ENCODE assay signal across 33 cellular contexts in genomic region chr1:7657287-7658126, GRCh38.
"Had no signal": no experiment of that assay in that cellular context is flagged by ENCODE, and none has a peak within 500 bp of the region (broad histone marks: within the 10 kb centered on the region; RNA-seq: fewer than 3 reads in every experiment).

No MANE protein-coding gene starts in this region.

- H3K9ac ChIP-seq: KMS-11 had no signal

- DNase-seq: activated B cell treated with CpG ODN at 0.5 μM for 24 hours; activated CD4-positive, alpha-beta memory T cell treated with anti-CD3 and anti-CD28 coated beads for 36 hours; activated CD4-positive, alpha-beta T cell treated with anti-CD3 and anti-CD28 coated beads for 4 hours; activated CD4-positive, alpha-beta T cell treated with anti-CD3 and anti-CD28 coated beads, Interleukin-2, amount 50 U/mL, for 1 hour; activated CD4-positive, CD25-positive, alpha-beta regulatory T cell treated with anti-CD3 and anti-CD28 coated beads, Interleukin-2, amount 50 U/mL, for 72 hours; activated CD8-positive, alpha-beta memory T cell treated with anti-CD3 and anti-CD28 coated beads, Interleukin-2, amount 50 U/mL, for 4 hours; activated effector memory CD4-positive, alpha-beta T cell treated with Interleukin-2 at 50 U/mL for 16 hours; activated naive CD4-positive, alpha-beta T cell treated with anti-CD3 and anti-CD28 coated beads, Interleukin-2, amount 10 ng/mL, durations not matched to agents 7 days and 5 days; activated naive CD8-positive, alpha-beta T cell treated with anti-CD3 and anti-CD28 coated beads, Interleukin-2, amount 50 U/mL, for 24 hours; activated T-cell treated with anti-CD3 and anti-CD28 coated beads for 4 hours; activated T-cell treated with anti-CD3 and anti-CD28 coated beads, Interleukin-2, amount 50 U/mL, for 4 hours; brain microvascular endothelial cell; central memory CD4-positive, alpha-beta T cell; MM.1S; MV-4-11; NCI-H1436 treated with DMSO at 0.1 percent for 48 hours; NCI-H1694 treated with DMSO at 0.1 percent for 48 hours; NCI-H2029; NCI-H2171; NCI-H226; NCI-H524 treated with DMSO at 0.1 percent for 48 hours; NK-92 treated with Interleukin-12 subunit alpha and Interleukin-12 subunit beta, amount 100 ng/mL, for 24 hours; PC-3; Peyer's patch; RPMI8226; SIG-M5; T-helper 1 cell; T-helper 2 cell; T-helper 9 cell had no signal

- H3K36me3 ChIP-seq: brain microvascular endothelial cell, Peyer's patch had no signal

- H3K4me1 Mint-ChIP-seq: activated B cell treated with CpG ODN at 0.5 μM for 24 hours; activated naive CD4-positive, alpha-beta T cell treated with anti-CD3 and anti-CD28 coated beads, Interleukin-2, amount 10 ng/mL, durations not matched to agents 7 days and 5 days had no signal

- H3K27ac ChIP-seq: brain microvascular endothelial cell, KMS-11, Peyer's patch, VCaP had no signal

- H3K4me3 Mint-ChIP-seq: activated B cell treated with CpG ODN at 0.5 μM for 24 hours; activated CD4-positive, alpha-beta memory T cell treated with anti-CD3 and anti-CD28 coated beads for 36 hours; activated naive CD4-positive, alpha-beta T cell treated with anti-CD3 and anti-CD28 coated beads, Interleukin-2, amount 10 ng/mL, durations not matched to agents 7 days and 5 days; activated naive CD8-positive, alpha-beta T cell; activated naive CD8-positive, alpha-beta T cell treated with anti-CD3 and anti-CD28 coated beads, Interleukin-2, amount 50 U/mL, for 24 hours; activated T-cell treated with anti-CD3 and anti-CD28 coated beads, Interleukin-2, amount 50 U/mL, for 4 hours had no signal

- ATAC-seq: activated naive CD8-positive, alpha-beta T cell treated with anti-CD3 and anti-CD28 coated beads, Interleukin-2, amount 50 U/mL, for 24 hours; activated T-cell treated with anti-CD3 and anti-CD28 coated beads, Interleukin-2, amount 50 U/mL, for 4 hours; PC-3; SK-N-SH treated with all-trans-retinoic acid at 6 μM for 48 hours had no signal

- H3K9me3 ChIP-seq: Peyer's patch had no signal

- H3K27me3 ChIP-seq: brain microvascular endothelial cell, Peyer's patch had no signal

- H3K27me3 Mint-ChIP-seq: activated CD4-positive, alpha-beta memory T cell treated with anti-CD3 and anti-CD28 coated beads for 36 hours; activated naive CD4-positive, alpha-beta T cell treated with anti-CD3 and anti-CD28 coated beads, Interleukin-2, amount 10 ng/mL, durations not matched to agents 7 days and 5 days; activated naive CD8-positive, alpha-beta T cell; activated naive CD8-positive, alpha-beta T cell treated with anti-CD3 and anti-CD28 coated beads, Interleukin-2, amount 50 U/mL, for 24 hours had no signal

- H3K4me3 ChIP-seq: Peyer's patch had no signal

- H3K4me2 ChIP-seq: KMS-11 had no signal

- H3K27ac Mint-ChIP-seq: activated B cell treated with CpG ODN at 0.5 μM for 24 hours; activated CD4-positive, alpha-beta memory T cell treated with anti-CD3 and anti-CD28 coated beads for 36 hours; activated naive CD4-positive, alpha-beta T cell treated with anti-CD3 and anti-CD28 coated beads, Interleukin-2, amount 10 ng/mL, durations not matched to agents 7 days and 5 days; activated naive CD8-positive, alpha-beta T cell; activated naive CD8-positive, alpha-beta T cell treated with anti-CD3 and anti-CD28 coated beads, Interleukin-2, amount 50 U/mL, for 24 hours had no signal

- H3K9me3 Mint-ChIP-seq: activated B cell treated with CpG ODN at 0.5 μM for 24 hours; activated CD4-positive, alpha-beta memory T cell treated with anti-CD3 and anti-CD28 coated beads for 36 hours; activated naive CD8-positive, alpha-beta T cell treated with anti-CD3 and anti-CD28 coated beads, Interleukin-2, amount 50 U/mL, for 24 hours; activated T-cell treated with anti-CD3 and anti-CD28 coated beads, Interleukin-2, amount 50 U/mL, for 4 hours had no signal

- H3K4me1 ChIP-seq: Peyer's patch had no signal

- H3K36me3 Mint-ChIP-seq: activated CD4-positive, alpha-beta memory T cell treated with anti-CD3 and anti-CD28 coated beads for 36 hours; activated naive CD4-positive, alpha-beta T cell treated with anti-CD3 and anti-CD28 coated beads, Interleukin-2, amount 10 ng/mL, durations not matched to agents 7 days and 5 days; activated naive CD8-positive, alpha-beta T cell had no signal
